Comparison of ENCODE assay signal across 26 cellular contexts in the genomic region with DNA sequence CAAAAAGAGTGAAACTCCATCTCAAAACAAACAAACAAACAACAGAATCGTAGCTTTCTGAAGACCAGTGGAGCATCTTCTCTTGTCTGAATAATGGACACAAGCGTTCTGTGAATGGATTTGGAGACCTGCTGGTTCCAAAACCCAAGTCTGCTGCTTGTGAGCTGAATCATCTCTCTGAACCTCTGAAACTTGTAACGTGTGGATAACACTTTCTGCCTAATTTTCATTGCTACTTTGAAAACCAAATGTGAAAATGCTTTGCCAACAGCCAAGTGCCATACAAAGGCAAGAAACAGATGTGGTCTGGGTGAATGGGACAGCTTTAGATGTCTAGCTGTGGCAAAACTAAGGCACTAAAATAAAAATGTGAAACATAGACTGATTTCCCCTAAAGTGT.
"Had no signal": no experiment of that assay in that cellular context is flagged by ENCODE, and none has a peak within 500 bp of the region (broad histone marks: within the 10 kb centered on the region; RNA-seq: fewer than 3 reads in every experiment).

No MANE protein-coding gene starts in this region.

- H3K9me3 ChIP-seq: pancreas, psoas muscle, right atrium auricular region, testis, transverse colon had no signal

- FAIRE-seq: pancreas had no signal

- H3K4me1 ChIP-seq: pancreas, psoas muscle, right atrium auricular region, testis, transverse colon had no signal

- ATAC-seq: activated T-cell treated with anti-CD3 and anti-CD28 coated beads, Interleukin-2, amount 50 U/mL, for 4 hours; activated T-helper 17 cell treated with anti-CD3 and anti-CD28 coated beads, Interleukin-2, amount 50 U/mL, for 72 hours; esophagus mucosa; left ventricle myocardium superior; naive thymus-derived CD8-positive, alpha-beta T cell; pancreas; psoas muscle; WTC11 had no signal

- H3K36me3 ChIP-seq: pancreas, right atrium auricular region, transverse colon had no signal

- H3K27me3 ChIP-seq: right atrium auricular region, testis, transverse colon had no signal

- DNase-seq: activated CD4-positive, alpha-beta memory T cell treated with anti-CD3 and anti-CD28 coated beads, Interleukin-2, amount 10 ng/mL, durations not matched to agents 7 days and 5 days; activated CD4-positive, alpha-beta T cell treated with anti-CD3 and anti-CD28 coated beads for 1 hour; activated CD4-positive, alpha-beta T cell treated with anti-CD3 and anti-CD28 coated beads, Interleukin-2, amount 10 ng/mL, durations not matched to agents 7 days and 5 days; activated CD8-positive, alpha-beta memory T cell treated with anti-CD3 and anti-CD28 coated beads, Interleukin-2, amount 50 U/mL, for 48 hours; activated gamma-delta T cell treated with Interleukin-2 at 50 U/mL for 16 hours; activated naive CD4-positive, alpha-beta T cell treated with anti-CD3 and anti-CD28 coated beads, Interleukin-2, amount 50 U/mL, for 16 hours; activated T-cell treated with anti-CD3 and anti-CD28 coated beads, Interleukin-2, amount 50 U/mL, for 4 hours; amniotic stem cell; central memory CD4-positive, alpha-beta T cell; endodermal cell; glutamatergic neuron; islet precursor cell; left ventricle myocardium superior; naive thymus-derived CD8-positive, alpha-beta T cell; nucleus accumbens; pancreas; psoas muscle; stimulated activated CD4-positive, alpha-beta T cell treated with anti-CD3 and anti-CD28 coated beads, Interleukin-2, amount 100 ng/mL, for 48 hours; stimulated activated naive CD4-positive, alpha-beta T cell treated with Interleukin-2 at 50 U/mL for 16 hours; T-helper 2 cell; testis; transverse colon had no signal

- H3K27ac ChIP-seq: pancreas, psoas muscle, right atrium auricular region, testis, transverse colon had no signal

- H3K4me3 ChIP-seq: pancreas, psoas muscle, right atrium auricular region, testis, transverse colon had no signal
